In genomic region chr2:20611077-20611843, GRCh38 we compare ENCODE assay signal across 10 cellular contexts. TPM values are rescaled to one million over a fixed set of nuclear protein-coding genes. Genes with fewer than 3 reads are reported as not detected.
A peak's percentile ranks its signal among the peaks of the same experiment; 100 is the strongest.
DNase-seq lines count a peak whose midpoint lies in the region; TF ChIP-seq lines count a peak whose summit lies in the region.
"Had no signal": no experiment of that assay in that cellular context is flagged by ENCODE, and none has a peak within 500 bp of the region (broad histone marks: within the 10 kb centered on the region; RNA-seq: fewer than 3 reads in every experiment).

No MANE protein-coding gene starts in this region.

- no peak overlapping the region for H3K4me3 ChIP-seq in right atrium auricular region
- H3K4me3 ChIP-seq: cardiac muscle cell had no signal

- peaks cover 0 to 77% of the 10 kb centered on the region in 2 donors for H3K4me1 ChIP-seq in right atrium auricular region

- H3K27ac ChIP-seq in right atrium auricular region = peak overlapping the region; percentile 96 to 97
- H3K27ac ChIP-seq: cardiac muscle cell had no signal

- DNase-seq in EH (ENCODE audit: low read depth) (peak; percentile 84), astrocyte of the hippocampus (ENCODE audit: low read depth, low spot score) (peak; percentile 95), right atrium auricular region (ENCODE audit: low spot score) (peak; percentile 90), pulmonary artery endothelial cell (ENCODE audit: low read depth, low spot score) (peak; percentile 99), activated gamma-delta T cell (lab: John Stamatoyannopoulos, UW) (no peak), NCI-H2107 (lab: John Stamatoyannopoulos, UW) (no peak), cerebellum (ENCODE audit: low spot score) (no peak), ecto neural progenitor cell (ENCODE audit: low spot score) (no peak)
- DNase-seq: DND-41 had no signal

- no peaks in the 10 kb centered on the region for H3K27me3 ChIP-seq in right atrium auricular region
- H3K27me3 ChIP-seq: cardiac muscle cell had no signal

- no peak for TF ChIP-seq CTCF in right atrium auricular region (IDR thresholded peaks at IDR 0.05)

- no peaks in the 10 kb centered on the region for H3K9me3 ChIP-seq in right atrium auricular region

- no peaks in the 10 kb centered on the region for H3K36me3 ChIP-seq in right atrium auricular region
- H3K36me3 ChIP-seq: cardiac muscle cell had no signal

RNA-seq across cellular contexts. Expression of gene HS1BP3, which starts 39.6 kb away (rescaled TPM):
- 10 to 100 TPM; 19.5 to 26.0 TPM for total RNA-seq in right atrium auricular region
- 22.2 and 25.1 TPM in 2 replicates for total RNA-seq in pulmonary artery endothelial cell
- 10.0 TPM for total RNA-seq in cerebellum

RNA-seq across cellular contexts. Expression of gene GDF7, which starts 55.7 kb away (rescaled TPM):
- 1 to 10 TPM; 1.1 to 1.7 TPM for total RNA-seq in right atrium auricular region
- 11.1 and 42.0 TPM in 2 replicates for total RNA-seq in pulmonary artery endothelial cell
- total RNA-seq in cerebellum = 0.45 TPM

Comparison
In these comparisons a context has a peak if more than half of its experiments do, and no peak if none do; other contexts are left out.
1. DNase-seq: peak in EH (single experiment), astrocyte of the hippocampus (single experiment), right atrium auricular region (single experiment) and pulmonary artery endothelial cell (single experiment); none in activated gamma-delta T cell (single experiment), NCI-H2107 (single experiment), cerebellum (single experiment) and ecto neural progenitor cell (single experiment).